ENCODE assay signal across 2 cellular contexts in genomic region chr10:61669849-61670248, GRCh38.
TF ChIP-seq lines count a peak whose summit lies in the region.

No MANE protein-coding gene starts in this region.

TF ChIP-seq in IMR-90, 13 proteins besides CTCF, POLR2A, EP300 and RAD21 (continued from another document):
- TF ChIP-seq MAZ (IDR thresholded peaks at IDR 0.05; ENCODE audit: borderline replicate concordance, low read depth, low read length), result no peak
- no peak for TF ChIP-seq ELK1 (IDR thresholded peaks at IDR 0.05; ENCODE audit: borderline replicate concordance, low read depth, low read length)
- no peak for TF ChIP-seq RFX5 (IDR thresholded peaks at IDR 0.05; ENCODE audit: low read depth, low read length)
- TF ChIP-seq RCOR1 (IDR thresholded peaks at IDR 0.05; ENCODE audit: insufficient replicate concordance, low read length), result no peak
- no peak for TF ChIP-seq BHLHE40 (IDR thresholded peaks at IDR 0.05; ENCODE audit: low read depth, low read length)
- TF ChIP-seq MXI1 (IDR thresholded peaks at IDR 0.05; ENCODE audit: borderline replicate concordance, low read depth, low read length), result no peak
- TF ChIP-seq MAFK (IDR thresholded peaks at IDR 0.05; ENCODE audit: low read depth, low read length), result no peak
- no peak for TF ChIP-seq SMC3 (IDR thresholded peaks at IDR 0.05; ENCODE audit: low read depth, low read length)
- no peak for TF ChIP-seq NFE2L2 (IDR thresholded peaks at IDR 0.05; ENCODE audit: low read depth, low read length)
- no peak for TF ChIP-seq CEBPB (IDR thresholded peaks at IDR 0.05; ENCODE audit: low read depth, low read length)

TF ChIP-seq in SK-N-SH, 30 proteins besides CTCF, POLR2A, EP300 and RAD21 (continued from another document):
- TF ChIP-seq, protein P1, sequence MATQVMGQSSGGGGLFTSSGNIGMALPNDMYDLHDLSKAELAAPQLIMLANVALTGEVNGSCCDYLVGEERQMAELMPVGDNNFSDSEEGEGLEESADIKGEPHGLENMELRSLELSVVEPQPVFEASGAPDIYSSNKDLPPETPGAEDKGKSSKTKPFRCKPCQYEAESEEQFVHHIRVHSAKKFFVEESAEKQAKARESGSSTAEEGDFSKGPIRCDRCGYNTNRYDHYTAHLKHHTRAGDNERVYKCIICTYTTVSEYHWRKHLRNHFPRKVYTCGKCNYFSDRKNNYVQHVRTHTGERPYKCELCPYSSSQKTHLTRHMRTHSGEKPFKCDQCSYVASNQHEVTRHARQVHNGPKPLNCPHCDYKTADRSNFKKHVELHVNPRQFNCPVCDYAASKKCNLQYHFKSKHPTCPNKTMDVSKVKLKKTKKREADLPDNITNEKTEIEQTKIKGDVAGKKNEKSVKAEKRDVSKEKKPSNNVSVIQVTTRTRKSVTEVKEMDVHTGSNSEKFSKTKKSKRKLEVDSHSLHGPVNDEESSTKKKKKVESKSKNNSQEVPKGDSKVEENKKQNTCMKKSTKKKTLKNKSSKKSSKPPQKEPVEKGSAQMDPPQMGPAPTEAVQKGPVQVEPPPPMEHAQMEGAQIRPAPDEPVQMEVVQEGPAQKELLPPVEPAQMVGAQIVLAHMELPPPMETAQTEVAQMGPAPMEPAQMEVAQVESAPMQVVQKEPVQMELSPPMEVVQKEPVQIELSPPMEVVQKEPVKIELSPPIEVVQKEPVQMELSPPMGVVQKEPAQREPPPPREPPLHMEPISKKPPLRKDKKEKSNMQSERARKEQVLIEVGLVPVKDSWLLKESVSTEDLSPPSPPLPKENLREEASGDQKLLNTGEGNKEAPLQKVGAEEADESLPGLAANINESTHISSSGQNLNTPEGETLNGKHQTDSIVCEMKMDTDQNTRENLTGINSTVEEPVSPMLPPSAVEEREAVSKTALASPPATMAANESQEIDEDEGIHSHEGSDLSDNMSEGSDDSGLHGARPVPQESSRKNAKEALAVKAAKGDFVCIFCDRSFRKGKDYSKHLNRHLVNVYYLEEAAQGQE (IDR thresholded peaks at IDR 0.05; ENCODE audit: low read depth, low read length), result no peak
- TF ChIP-seq NRF1 (IDR thresholded peaks at IDR 0.05; ENCODE audit: low read depth, low read length) (no peak), RCOR1 (IDR thresholded peaks at IDR 0.05; ENCODE audit: low read length) (peak; percentile 40; the same call in 1 of the 2 replicates), USF1 (IDR thresholded peaks at IDR 0.05; ENCODE audit: borderline replicate concordance, low read depth) (no peak), GABPA (IDR thresholded peaks at IDR 0.05; ENCODE audit: low read depth) (no peak), MEF2A (IDR thresholded peaks at IDR 0.05; ENCODE audit: borderline replicate concordance, low read depth) (no peak), TAF1 (IDR thresholded peaks at IDR 0.05; ENCODE audit: borderline replicate concordance, low read depth, low read length) (no peak), FOXM1 (IDR thresholded peaks at IDR 0.05; ENCODE audit: low read depth) (no peak), POLR2AphosphoS5 (IDR thresholded peaks at IDR 0.05; ENCODE audit: low read depth, low read length) (no peak), GATA2 (CRISPR knock-in tag; IDR thresholded peaks at IDR 0.05) (peak; percentile 79), SIN3A (IDR thresholded peaks at IDR 0.05; ENCODE audit: borderline replicate concordance, low read depth, low read length) (no peak), SMC3 (IDR thresholded peaks at IDR 0.05; ENCODE audit: low read depth, low read length) (no peak), TEAD4 (IDR thresholded peaks at IDR 0.05; ENCODE audit: borderline replicate concordance, insufficient read depth) (no peak), RFX5 (IDR thresholded peaks at IDR 0.05; ENCODE audit: low read length) (no peak), PBX3 (IDR thresholded peaks at IDR 0.05) (peak; percentile 57; the same call in 1 of the 2 replicates), ELF1 (IDR thresholded peaks at IDR 0.05) (no peak), NFIC (IDR thresholded peaks at IDR 0.05; ENCODE audit: borderline replicate concordance) (no peak), YY1 (IDR thresholded peaks at IDR 0.05; ENCODE audit: low read depth) (no peak), CHD2 (IDR thresholded peaks at IDR 0.05; ENCODE audit: low read length, partially characterized antibody) (peak; percentile 31), EZH2phosphoT487 (IDR thresholded peaks at IDR 0.05; ENCODE audit: borderline replicate concordance, low read depth) (no peak), FOSL2 (IDR thresholded peaks at IDR 0.05; ENCODE audit: borderline replicate concordance, low read depth) (no peak), MXI1 (IDR thresholded peaks at IDR 0.05; ENCODE audit: low read depth, low read length) (no peak), TCF12 (IDR thresholded peaks at IDR 0.05) (peak; percentile 46; the same call in 1 of the 2 replicates), RXRA (IDR thresholded peaks at IDR 0.05; ENCODE audit: borderline replicate concordance, low read depth) (no peak), IRF3 (IDR thresholded peaks at IDR 0.05; ENCODE audit: low read depth, low read length) (no peak), MAX (IDR thresholded peaks at IDR 0.05; ENCODE audit: low read depth) (no peak)
- TF ChIP-seq, protein P2, sequence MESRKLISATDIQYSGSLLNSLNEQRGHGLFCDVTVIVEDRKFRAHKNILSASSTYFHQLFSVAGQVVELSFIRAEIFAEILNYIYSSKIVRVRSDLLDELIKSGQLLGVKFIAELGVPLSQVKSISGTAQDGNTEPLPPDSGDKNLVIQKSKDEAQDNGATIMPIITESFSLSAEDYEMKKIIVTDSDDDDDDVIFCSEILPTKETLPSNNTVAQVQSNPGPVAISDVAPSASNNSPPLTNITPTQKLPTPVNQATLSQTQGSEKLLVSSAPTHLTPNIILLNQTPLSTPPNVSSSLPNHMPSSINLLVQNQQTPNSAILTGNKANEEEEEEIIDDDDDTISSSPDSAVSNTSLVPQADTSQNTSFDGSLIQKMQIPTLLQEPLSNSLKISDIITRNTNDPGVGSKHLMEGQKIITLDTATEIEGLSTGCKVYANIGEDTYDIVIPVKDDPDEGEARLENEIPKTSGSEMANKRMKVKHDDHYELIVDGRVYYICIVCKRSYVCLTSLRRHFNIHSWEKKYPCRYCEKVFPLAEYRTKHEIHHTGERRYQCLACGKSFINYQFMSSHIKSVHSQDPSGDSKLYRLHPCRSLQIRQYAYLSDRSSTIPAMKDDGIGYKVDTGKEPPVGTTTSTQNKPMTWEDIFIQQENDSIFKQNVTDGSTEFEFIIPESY (IDR thresholded peaks at IDR 0.05; ENCODE audit: borderline replicate concordance, low read depth), result no peak
- TF ChIP-seq, protein P3, sequence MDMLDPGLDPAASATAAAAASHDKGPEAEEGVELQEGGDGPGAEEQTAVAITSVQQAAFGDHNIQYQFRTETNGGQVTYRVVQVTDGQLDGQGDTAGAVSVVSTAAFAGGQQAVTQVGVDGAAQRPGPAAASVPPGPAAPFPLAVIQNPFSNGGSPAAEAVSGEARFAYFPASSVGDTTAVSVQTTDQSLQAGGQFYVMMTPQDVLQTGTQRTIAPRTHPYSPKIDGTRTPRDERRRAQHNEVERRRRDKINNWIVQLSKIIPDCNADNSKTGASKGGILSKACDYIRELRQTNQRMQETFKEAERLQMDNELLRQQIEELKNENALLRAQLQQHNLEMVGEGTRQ (IDR thresholded peaks at IDR 0.05; ENCODE audit: borderline replicate concordance, low read depth, low read length), result no peak
TF ChIP-seq in SK-N-SH: peak in this region for 5.
